In the genomic region with DNA sequence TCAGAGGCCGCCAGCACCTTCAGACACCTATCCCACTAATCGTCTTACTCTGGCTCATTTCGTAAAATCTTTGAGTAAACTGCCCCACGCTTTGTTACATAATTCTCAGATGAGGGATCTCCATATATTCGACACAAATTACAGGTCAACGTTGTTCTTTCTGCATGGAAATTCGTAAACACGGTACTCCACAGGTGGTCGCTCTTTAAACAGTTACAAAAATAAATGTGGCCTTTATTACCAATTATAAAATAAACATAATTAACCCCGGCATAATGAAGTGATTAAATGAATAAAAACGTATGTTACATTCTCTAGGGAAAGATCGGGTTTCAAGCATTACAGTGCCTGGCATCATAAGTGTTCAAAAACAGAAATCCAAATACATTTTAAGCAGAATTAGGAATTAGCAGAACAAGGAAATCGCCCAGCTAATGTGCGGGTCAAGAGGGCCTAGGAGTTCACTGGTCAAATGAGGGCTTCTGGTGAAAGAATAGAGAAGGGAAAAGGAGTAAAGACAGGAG, we compare ENCODE assay signal across 8 cellular contexts. TPM values are rescaled to one million over a fixed set of nuclear protein-coding genes. Genes with fewer than 3 reads are reported as not detected.
DNase-seq lines count a peak whose midpoint lies in the region; ATAC-seq, FAIRE-seq and TF ChIP-seq lines count a peak whose summit lies in the region.

No MANE protein-coding gene starts in this region.

- intact Hi-C loops in Right ventricle myocardium superior (cut with DNase I) (no loop called here), lower lobe of right lung (cut with DNase I) (no loop called here)

- TF ChIP-seq CTCF in cardiac muscle cell (IDR thresholded peaks at IDR 0.05; ENCODE audit: low read depth, low read length) = no peak
- no peak for TF ChIP-seq CTCF in astrocyte of the spinal cord (IDR thresholded peaks at IDR 0.05; ENCODE audit: low read depth, low read length)
- no peak for TF ChIP-seq CTCF in lower lobe of right lung (IDR thresholded peaks at IDR 0.05)

- H3K27me3 ChIP-seq in cardiac muscle cell = no peaks in the 10 kb centered on the region
- no peaks in the 10 kb centered on the region for H3K27me3 ChIP-seq in lower lobe of right lung (ENCODE audit: low read depth)

- in situ Hi-C loops in astrocyte of the spinal cord (cut with HindIII; ENCODE audit: low sequenced_read_pairs) = no loop called here

- FAIRE-seq in GM19239 (lab: Jason Lieb, UNC) = no peak

- H3K4me1 ChIP-seq in cardiac muscle cell (ENCODE audit: low read depth) (peaks cover 13% of the 10 kb centered on the region), lower lobe of right lung (peaks cover 42% of the 10 kb centered on the region), urinary bladder (ENCODE audit: insufficient read depth) (no peaks in the 10 kb centered on the region)

- peak overlapping the region; percentile 100 for H3K27ac ChIP-seq in cardiac muscle cell
- peak overlapping the region; percentile 99 for H3K27ac ChIP-seq in lower lobe of right lung
- H3K27ac ChIP-seq in urinary bladder (ENCODE audit: low read depth) = peak overlapping the region; percentile 98

- ATAC-seq in Right ventricle myocardium superior (ENCODE audit: poor library complexity) = no peak
- ATAC-seq in lower lobe of right lung = no peak
- no peak for ATAC-seq in GM21825 (IDR thresholded peaks at IDR 0.05; ENCODE audit: unreplicated experiment)

- DNase-seq in cardiac muscle cell (ENCODE audit: low read depth in 1 of 2, low spot score in 1 of 2) (no peak), Right ventricle myocardium superior (no peak), astrocyte of the spinal cord (ENCODE audit: low read depth, low spot score) (no peak), lower lobe of right lung (no peak), GM19239 (ENCODE audit: insufficient read length, low spot score) (no peak), iPS-NIHi11 (ENCODE audit: low spot score) (no peak)

- H3K9me3 ChIP-seq in cardiac muscle cell (ENCODE audit: low read depth) (no peaks in the 10 kb centered on the region), lower lobe of right lung (no peaks in the 10 kb centered on the region)

- peaks cover 26% of the 10 kb centered on the region for H3K36me3 ChIP-seq in cardiac muscle cell
- H3K36me3 ChIP-seq in lower lobe of right lung = peaks cover 49% of the 10 kb centered on the region
- H3K36me3 ChIP-seq in urinary bladder (ENCODE audit: insufficient read depth) = peaks cover 6% of the 10 kb centered on the region

- H3K4me3 ChIP-seq in cardiac muscle cell (peak overlapping the region; percentile 88), astrocyte of the spinal cord (ENCODE audit: low read depth, low read length) (peak overlapping the region; percentile 76), lower lobe of right lung (peak overlapping the region; percentile 98), urinary bladder (ENCODE audit: low read depth, low read length) (peak overlapping the region; percentile 74)

- 20% methylated on average over 14 of the region's 14 CpGs for WGBS in urinary bladder

RNA-seq across cellular contexts. Expression of a gene that starts 0.9 kb away (rescaled TPM):
- 98.7 and 116 TPM in 2 replicates for total RNA-seq in cardiac muscle cell
- polyA plus RNA-seq in cardiac muscle cell = 17.4 and 23.3 TPM in 2 replicates
- 41.9 TPM for total RNA-seq in Right ventricle myocardium superior
- 44.8 TPM for total RNA-seq in lower lobe of right lung
- 47.0 TPM for total RNA-seq in urinary bladder
- polyA plus RNA-seq in urinary bladder = 35.8 TPM

RNA-seq across cellular contexts. Expression of a gene that starts 24.8 kb away (rescaled TPM):
- total RNA-seq in cardiac muscle cell (6.4 and 14.6 TPM in 2 replicates), Right ventricle myocardium superior (7.6 TPM), lower lobe of right lung (22.3 TPM), urinary bladder (11.8 TPM)
- polyA plus RNA-seq in cardiac muscle cell (9.4 and 19.9 TPM in 2 replicates), urinary bladder (18.9 TPM)

RNA-seq across cellular contexts. Expression of a gene that starts 47.8 kb away (rescaled TPM):
- total RNA-seq in cardiac muscle cell = 166 and 188 TPM in 2 replicates
- 333 and 379 TPM in 2 replicates for polyA plus RNA-seq in cardiac muscle cell
- total RNA-seq in Right ventricle myocardium superior = 154 TPM
- 128 TPM for total RNA-seq in lower lobe of right lung
- total RNA-seq in urinary bladder = 97.5 TPM
- 202 TPM for polyA plus RNA-seq in urinary bladder

RNA-seq across cellular contexts. Expression of a gene that starts 52.2 kb away (rescaled TPM):
- total RNA-seq in cardiac muscle cell (14.4 and 21.7 TPM in 2 replicates), Right ventricle myocardium superior (22.2 TPM), lower lobe of right lung (53.5 TPM), urinary bladder (8.2 TPM)
- polyA plus RNA-seq in cardiac muscle cell (10.7 and 12.2 TPM in 2 replicates), urinary bladder (26.5 TPM)

RNA-seq across cellular contexts. Expression of a gene that starts 53.2 kb away (rescaled TPM):
- 2,451 and 2,692 TPM in 2 replicates for total RNA-seq in cardiac muscle cell
- polyA plus RNA-seq in cardiac muscle cell = 567 and 626 TPM in 2 replicates
- 767 TPM for total RNA-seq in Right ventricle myocardium superior
- 1,156 TPM for total RNA-seq in lower lobe of right lung
- 2,179 TPM for total RNA-seq in urinary bladder
- polyA plus RNA-seq in urinary bladder = 2,357 TPM
